7 cellular contexts compared by ENCODE assay signal in genomic region chr3:107235193-107235922, GRCh38.
DNase-seq lines count a peak whose midpoint lies in the region; ATAC-seq, FAIRE-seq and TF ChIP-seq lines count a peak whose summit lies in the region.

No MANE protein-coding gene starts in this region.

- no peak for TF ChIP-seq CTCF in PC-3 (conservative IDR thresholded peaks at IDR 0.05; ENCODE audit: low read depth, low read length)
- no peak for TF ChIP-seq CTCF in endothelial cell of umbilical vein (IDR thresholded peaks at IDR 0.05; ENCODE audit: extremely low read depth in 1 of 2, insufficient read depth in 1 of 2, low read depth in 1 of 2, low read length in 2 of 2)
- TF ChIP-seq CTCF in osteoblast (IDR thresholded peaks at IDR 0.05; ENCODE audit: extremely low read depth, low read depth, low read length): no peak
- TF ChIP-seq CTCF in GM10266 (IDR thresholded peaks at IDR 0.05; ENCODE audit: control insufficient read depth, insufficient read depth, low read depth, missing control alignments): no peak

- H3K9me3 ChIP-seq in PC-3 (ENCODE audit: low read length) (no peaks in the 10 kb centered on the region), endothelial cell of umbilical vein (replicated peaks; ENCODE audit: control insufficient read depth, insufficient read depth, low read length) (no peaks in the 10 kb centered on the region), osteoblast (ENCODE audit: low read depth, low read length) (no peaks in the 10 kb centered on the region)

- DNase-seq in PC-3 (no peak), endothelial cell of umbilical vein (ENCODE audit: low read depth, low spot score) (no peak), osteoblast (ENCODE audit: insufficient read length, low spot score, missing footprints) (peak; percentile 46), NCI-H1092 treated with DMSO at 0.1 percent for 48 hours (lab: John Stamatoyannopoulos, UW) (no peak), GM10266 (ENCODE audit: extremely low spot score) (no peak)

- no peak overlapping the region for H3K27ac ChIP-seq in PC-3 (ENCODE audit: low read length)
- no peak overlapping the region for H3K27ac ChIP-seq in endothelial cell of umbilical vein (ENCODE audit: insufficient read depth, low read depth, low read length)
- H3K27ac ChIP-seq in osteoblast (ENCODE audit: low read depth, low read length): peak overlapping the region; percentile 68

- CTCF ChIA-PET in PC-3 (lab: Charles Lee): interaction anchor here (0.5 to 1.9 kb wide), 17 partner anchors 8 to 1751 kb away, joined by 3 to 12 read pairs (median 4); no protein-coding TSS in a partner anchor
- CTCF ChIA-PET in endothelial cell of umbilical vein (lab: Charles Lee): interaction anchor here (0.7 to 7.2 kb wide), 44 partner anchors 8 to 1680 kb away, joined by 3 to 82 read pairs (median 6); no protein-coding TSS in a partner anchor

- no peak for FAIRE-seq in endothelial cell of umbilical vein (lab: Jason Lieb, UNC)

- H3K9me1 ChIP-seq in endothelial cell of umbilical vein (replicated peaks; ENCODE audit: control insufficient read depth, extremely low read depth, insufficient read depth, low read length): no peaks in the 10 kb centered on the region

- dilution Hi-C loops in endothelial cell of umbilical vein (cut with MboI; ENCODE audit: extremely low pct_ligation_motif_present, low sequenced_read_pairs): no loop called here

- H3K9me2 ChIP-seq in PC-3 (replicated peaks; ENCODE audit: low read length): no peaks in the 10 kb centered on the region

- TF ChIP-seq POLR2A in endothelial cell of umbilical vein (IDR thresholded peaks at IDR 0.05; ENCODE audit: low read depth, low read length): no peak

- H3K36me3 ChIP-seq in PC-3 (ENCODE audit: low read depth, low read length) (no peaks in the 10 kb centered on the region), endothelial cell of umbilical vein (ENCODE audit: control insufficient read depth in 2 of 2, extremely low read depth in 1 of 2, insufficient read depth in 2 of 2, low read length in 2 of 2) (no peaks in the 10 kb centered on the region), osteoblast (ENCODE audit: insufficient read depth, low read length) (no peaks in the 10 kb centered on the region)

- H3K79me2 ChIP-seq in PC-3 (ENCODE audit: low read length) (no peaks in the 10 kb centered on the region), endothelial cell of umbilical vein (ENCODE audit: control insufficient read depth, insufficient read depth, low read length) (no peaks in the 10 kb centered on the region), osteoblast (ENCODE audit: insufficient read depth, low read length) (no peaks in the 10 kb centered on the region)

- H3K27me3 ChIP-seq in PC-3 (ENCODE audit: low read length): no peaks in the 10 kb centered on the region
- no peaks in the 10 kb centered on the region for H3K27me3 ChIP-seq in endothelial cell of umbilical vein (ENCODE audit: control insufficient read depth in 2 of 2, insufficient read depth in 2 of 2, low read length in 2 of 2)
- no peaks in the 10 kb centered on the region for H3K27me3 ChIP-seq in osteoblast (ENCODE audit: insufficient read depth, low read length)

- H3K9ac ChIP-seq in PC-3 (ENCODE audit: low read length) (peak overlapping the region; percentile 59), endothelial cell of umbilical vein (replicated peaks; ENCODE audit: extremely low read depth, insufficient read depth, low read length) (peak overlapping the region; percentile 66)

- BruUV-seq in PC-3 (replicated peaks; lab: Mats Ljungman, UMichigan): no TSS peak
- no TSS peak for BruUV-seq in endothelial cell of umbilical vein (replicated peaks; lab: Mats Ljungman, UMichigan)

- H2AFZ ChIP-seq in PC-3 (ENCODE audit: low read length): peak overlapping the region; percentile 93
- peak overlapping the region; percentile 87 for H2AFZ ChIP-seq in endothelial cell of umbilical vein (ENCODE audit: low read depth, low read length)
- peak overlapping the region; percentile 92 for H2AFZ ChIP-seq in osteoblast (ENCODE audit: low read length)

- H4K20me1 ChIP-seq in PC-3 (ENCODE audit: low read length) (no peaks in the 10 kb centered on the region), endothelial cell of umbilical vein (replicated peaks; ENCODE audit: control insufficient read depth, extremely low read depth, insufficient read depth, low read length) (no peaks in the 10 kb centered on the region), osteoblast (ENCODE audit: insufficient read depth, low read length) (no peaks in the 10 kb centered on the region)

- peak overlapping the region; percentile 87 for H3K4me2 ChIP-seq in PC-3 (ENCODE audit: low read length)
- H3K4me2 ChIP-seq in endothelial cell of umbilical vein (ENCODE audit: insufficient read depth, low read length): peak overlapping the region; percentile 94
- H3K4me2 ChIP-seq in osteoblast (ENCODE audit: insufficient read depth, low read length): peak overlapping the region; percentile 89

- ATAC-seq in GM19035 (IDR thresholded peaks at IDR 0.05; ENCODE audit: unreplicated experiment) (peak; percentile 2), PC-3 (peak; percentile 36), HG03342 (IDR thresholded peaks at IDR 0.05; ENCODE audit: unreplicated experiment) (no peak)

- H3K4me3 ChIP-seq in PC-3 (ENCODE audit: low read length) (peak overlapping the region; percentile 73), endothelial cell of umbilical vein (replicated peaks in 1 of 3; ENCODE audit: insufficient read depth in 1 of 3, low read depth in 1 of 3, low read length in 3 of 3) (peak overlapping the region; percentile 28 to 86 (median 53)), osteoblast (ENCODE audit: insufficient read depth, low read length) (peak overlapping the region; percentile 77)

- H3K4me1 ChIP-seq in PC-3 (ENCODE audit: insufficient read depth, low read length) (peaks cover 15% of the 10 kb centered on the region), endothelial cell of umbilical vein (ENCODE audit: control insufficient read depth, extremely low read depth, insufficient read depth, low read length) (no peaks in the 10 kb centered on the region), osteoblast (ENCODE audit: insufficient read depth, low read length) (peaks cover 8% of the 10 kb centered on the region)

- POLR2A ChIA-PET in PC-3 (lab: Charles Lee; ENCODE audit: unreplicated experiment): interaction anchor here (0.6 to 1.0 kb wide), 3 partner anchors 19 to 1237 kb away, joined by 3 to 4 read pairs (median 3); no protein-coding TSS in a partner anchor
- POLR2A ChIA-PET in endothelial cell of umbilical vein (lab: Charles Lee): no interaction called here

- H3F3A ChIP-seq in PC-3 (ENCODE audit: low read length, unreplicated experiment): no peaks in the 10 kb centered on the region

- intact Hi-C loops in PC-3 (cut with micrococcal nuclease): loop anchor here (1.0 to 10.0 kb wide), 6 partner anchors 429 to 1319 kb away; no protein-coding TSS in a partner anchor
- intact Hi-C loops in endothelial cell of umbilical vein (cut with micrococcal nuclease): loop anchor here (1.0 to 10.0 kb wide), 4 partner anchors 29 to 1317 kb away; partner anchors contain the start of gene IFT57

TF ChIP-seq in endothelial cell of umbilical vein, 7 proteins besides CTCF, POLR2A, EP300 and RAD21:
- TF ChIP-seq GATA2 (IDR thresholded peaks at IDR 0.05; ENCODE audit: insufficient read depth, insufficient read length, low read depth, low read length): no peak
- TF ChIP-seq FOS (IDR thresholded peaks at IDR 0.05; ENCODE audit: borderline replicate concordance, insufficient read depth, low read length): no peak
- no peak for TF ChIP-seq MYC (IDR thresholded peaks at IDR 0.05; ENCODE audit: low read depth, low read length)
TF ChIP-seq in endothelial cell of umbilical vein: peak in this region for 0.
